7 cellular contexts compared by ENCODE assay signal in genomic region chr10:75019360-75019759, GRCh38.
DNase-seq lines count a peak whose midpoint lies in the region; ATAC-seq, FAIRE-seq and TF ChIP-seq lines count a peak whose summit lies in the region.

No MANE protein-coding gene starts in this region.

- H3K9ac ChIP-seq in MM.1S (ENCODE audit: low read length) = no peak overlapping the region

- no peaks in the 10 kb centered on the region for H4K20me1 ChIP-seq in MM.1S (ENCODE audit: insufficient read depth, low read length)

- H3K27ac ChIP-seq in MM.1S (ENCODE audit: low read length) (no peak overlapping the region), WERI-Rb-1 (no peak overlapping the region)

- no peak overlapping the region for H2AFZ ChIP-seq in MM.1S (ENCODE audit: low read length)

- no peak overlapping the region for H3K4me2 ChIP-seq in MM.1S (ENCODE audit: low read depth, low read length)

- peak; percentile 53 for ATAC-seq in left lobe of liver
- ATAC-seq in HG03159 (IDR thresholded peaks at IDR 0.05; ENCODE audit: unreplicated experiment) = no peak
- ATAC-seq in HG02885 (IDR thresholded peaks at IDR 0.05; ENCODE audit: poor library complexity, unreplicated experiment) = no peak

- no peaks in the 10 kb centered on the region for H3K9me3 ChIP-seq in MM.1S (replicated peaks; ENCODE audit: insufficient read depth, low read length)
- no peaks in the 10 kb centered on the region for H3K9me3 ChIP-seq in WERI-Rb-1 (ENCODE audit: severe bottlenecking)

- TF ChIP-seq CTCF in MM.1S (IDR thresholded peaks at IDR 0.05; ENCODE audit: low read length) (peak; percentile 62), WERI-Rb-1 (IDR thresholded peaks at IDR 0.05; ENCODE audit: low read depth, low read length) (0 out of 2 replicates have a peak, but pooled peaks have one; percentile 16)

- H3K9me2 ChIP-seq in MM.1S (replicated peaks; ENCODE audit: insufficient read depth, low read length) = no peaks in the 10 kb centered on the region

- DNase-seq in MM.1S (peak; percentile 74), WERI-Rb-1 (no peak), left lobe of liver (ENCODE audit: low spot score) (no peak), activated gamma-delta T cell treated with Interleukin-2 at 50 U/mL for 16 hours (no peak)

- H3K4me1 ChIP-seq in MM.1S (ENCODE audit: low read length) = peaks cover 43% of the 10 kb centered on the region

- H3K36me3 ChIP-seq in MM.1S (replicated peaks; ENCODE audit: insufficient read depth, low read length) (no peaks in the 10 kb centered on the region; the same call in 1 of the 2 replicates), WERI-Rb-1 (peaks cover 4% of the 10 kb centered on the region; the same call in 1 of the 2 replicates)

- H3K4me3 ChIP-seq in MM.1S (ENCODE audit: low read length) (no peak overlapping the region), WERI-Rb-1 (ENCODE audit: low read depth, low read length) (no peak overlapping the region)

- H3F3A ChIP-seq in MM.1S (ENCODE audit: insufficient read depth, low read length) = peaks cover 8% of the 10 kb centered on the region

- no peaks in the 10 kb centered on the region for H3K79me2 ChIP-seq in MM.1S (ENCODE audit: low read length)

- peak; percentile 81 for FAIRE-seq in G401.6 (lab: Jason Lieb, UNC)

- H3K27me3 ChIP-seq in MM.1S (replicated peaks; ENCODE audit: insufficient read depth, low read length) = no peaks in the 10 kb centered on the region
- no peaks in the 10 kb centered on the region for H3K27me3 ChIP-seq in WERI-Rb-1 (ENCODE audit: insufficient read depth, low read depth, severe bottlenecking)
